ENCODE assay signal across 22 cellular contexts in genomic region chr12:46944771-46945170, GRCh38.
A peak's percentile ranks its signal among the peaks of the same experiment; 100 is the strongest.
DNase-seq lines count a peak whose midpoint lies in the region; FAIRE-seq and TF ChIP-seq lines count a peak whose summit lies in the region.
"Had no signal": no experiment of that assay in that cellular context is flagged by ENCODE, and none has a peak within 500 bp of the region (broad histone marks: within the 10 kb centered on the region; RNA-seq: fewer than 3 reads in every experiment).

No MANE protein-coding gene starts in this region.

- no peak overlapping the region for H3K4me3 Mint-ChIP-seq in immature natural killer cell
- H3K4me3 Mint-ChIP-seq: CD14-positive monocyte; CD8-positive, alpha-beta memory T cell had no signal

- no peak overlapping the region for H3K27ac Mint-ChIP-seq in immature natural killer cell
- H3K27ac Mint-ChIP-seq: CD14-positive monocyte; CD8-positive, alpha-beta memory T cell had no signal

- H3K4me1 Mint-ChIP-seq in immature natural killer cell, result no peaks in the 10 kb centered on the region
- H3K4me1 Mint-ChIP-seq: CD8-positive, alpha-beta memory T cell had no signal

- intact Hi-C loops in stomach (cut with DNase I; ENCODE audit: low total_unique reads), result no loop called here

- H3K36me3 ChIP-seq in stomach, result no peaks in the 10 kb centered on the region
- H3K36me3 ChIP-seq: BE2C had no signal

- no peak overlapping the region for H3K4me3 ChIP-seq in fibroblast of mammary gland (ENCODE audit: control insufficient read depth, low read depth, low read length)
- no peak overlapping the region for H3K4me3 ChIP-seq in stomach

- no peaks in the 10 kb centered on the region for H3K9me3 ChIP-seq in stomach
- H3K9me3 ChIP-seq: BE2C had no signal

- peaks cover 2 to 6% (median 2%) of the 10 kb centered on the region in 3 donors for H3K27me3 Mint-ChIP-seq in immature natural killer cell (ENCODE audit: low read depth in 3 of 3)

- WGBS in stomach, 5 donors, result 92 to 95% (median 93%) methylated on average over 5 of the region's 5 CpGs

- no peak for TF ChIP-seq EP300 in stomach (IDR thresholded peaks at IDR 0.05)

- no peaks in the 10 kb centered on the region for H3K4me1 ChIP-seq in stomach
- H3K4me1 ChIP-seq: BE2C had no signal

- no peaks in the 10 kb centered on the region for H3K9me3 Mint-ChIP-seq in immature natural killer cell
- H3K9me3 Mint-ChIP-seq: CD14-positive monocyte; CD8-positive, alpha-beta memory T cell had no signal

- no peak for FAIRE-seq in urothelium cell line (lab: Jason Lieb, UNC)
- FAIRE-seq: H1 had no signal

- no peak for TF ChIP-seq CTCF in fibroblast of mammary gland (conservative IDR thresholded peaks at IDR 0.05; ENCODE audit: control insufficient read depth, insufficient read depth, low read depth, low read length)
- TF ChIP-seq CTCF in stomach (IDR thresholded peaks at IDR 0.05), result no peak

- TF ChIP-seq POLR2A in stomach (IDR thresholded peaks at IDR 0.05), result no peak

- no peaks in the 10 kb centered on the region for H3K36me3 Mint-ChIP-seq in immature natural killer cell
- H3K36me3 Mint-ChIP-seq: CD14-positive monocyte; CD8-positive, alpha-beta memory T cell had no signal

- H3K27ac ChIP-seq in stomach, result no peak overlapping the region
- H3K27ac ChIP-seq: 22Rv1 had no signal

- no peaks in the 10 kb centered on the region for H3K27me3 ChIP-seq in stomach
- H3K27me3 ChIP-seq: BE2C had no signal

- DNase-seq in A172 (ENCODE audit: low spot score) (peak; percentile 26), H4 (ENCODE audit: low spot score) (peak; percentile 65), M059J (ENCODE audit: low read depth) (peak; percentile 57), fibroblast of mammary gland (ENCODE audit: low read depth) (peak; percentile 12), urothelium cell line (ENCODE audit: low spot score) (no peak), immature natural killer cell (no peak), stomach (no peak), NCI-H82 (lab: John Stamatoyannopoulos, UW) (no peak)
- DNase-seq: BE2C; Calu3; CD8-positive, alpha-beta memory T cell; DMS79 treated with DMSO at 0.1 percent for 48 hours; KG1; NCI-H1048; NCI-H1694; NCI-H2029 treated with DMSO at 0.1 percent for 48 hours; NCI-H2227 treated with DMSO at 0.1 percent for 48 hours; NCI-H526 treated with DMSO at 0.1 percent for 48 hours; SIG-M5 had no signal

Comparison
In these comparisons a context has a peak if more than half of its experiments do, and no peak if none do; other contexts are left out.
1. DNase-seq: peak in A172 (single experiment), H4 (single experiment), M059J (single experiment) and fibroblast of mammary gland (single experiment); none in urothelium cell line (single experiment), immature natural killer cell (0 of 3), stomach (single experiment) and NCI-H82 (single experiment).